11 cellular contexts compared by ENCODE assay signal in genomic region chr3:112605285-112605684, GRCh38. TPM values are rescaled to one million over a fixed set of nuclear protein-coding genes. Genes with fewer than 3 reads are reported as not detected.
A peak's percentile ranks its signal among the peaks of the same experiment; 100 is the strongest.
DNase-seq lines count a peak whose midpoint lies in the region; ATAC-seq lines count a peak whose summit lies in the region.
"Had no signal": no experiment of that assay in that cellular context is flagged by ENCODE, and none has a peak within 500 bp of the region (broad histone marks: within the 10 kb centered on the region; RNA-seq: fewer than 3 reads in every experiment).

No MANE protein-coding gene starts in this region.

- intact Hi-C loops in activated CD4-positive, alpha-beta T cell treated with anti-CD3 and anti-CD28 coated beads for 36 hours (cut with DNase I, micrococcal nuclease), result no loop called here

- POLR2A ChIA-PET in activated CD4-positive, alpha-beta T cell treated with anti-CD3 and anti-CD28 coated beads for 36 hours (lab: Charles Lee), result no interaction called here

- H3K4me3 Mint-ChIP-seq in activated CD4-positive, alpha-beta T cell treated with anti-CD3 and anti-CD28 coated beads for 36 hours, result no peak overlapping the region
- H3K4me3 Mint-ChIP-seq: activated B cell treated with CpG ODN at 0.5 μM for 24 hours; CD8-positive, alpha-beta memory T cell had no signal

- H3K4me1 Mint-ChIP-seq in activated CD4-positive, alpha-beta T cell treated with anti-CD3 and anti-CD28 coated beads for 36 hours, result peaks cover 25% of the 10 kb centered on the region

- CTCF ChIA-PET in activated CD4-positive, alpha-beta T cell treated with anti-CD3 and anti-CD28 coated beads for 36 hours (lab: Charles Lee), result interaction anchor here (1.4 to 2.8 kb wide), 2 partner anchors 11 to 23 kb away, joined by 3 to 12 read pairs; no protein-coding TSS in a partner anchor

- no peaks in the 10 kb centered on the region for H3K27me3 Mint-ChIP-seq in activated CD4-positive, alpha-beta T cell treated with anti-CD3 and anti-CD28 coated beads for 36 hours

- DNase-seq in activated CD4-positive, alpha-beta T cell treated with anti-CD3 and anti-CD28 coated beads for 36 hours, result peak; percentile 14
- no peak for DNase-seq in activated CD4-positive, alpha-beta T cell treated with anti-CD3 and anti-CD28 coated beads for 1 hour
- DNase-seq in NCI-H748 (lab: John Stamatoyannopoulos, UW; ENCODE audit: unreplicated experiment) (peak; percentile 96), fibroblast of the conjunctiva (ENCODE audit: low read depth) (peak; percentile 97), smooth muscle cell of the brain vasculature (ENCODE audit: low read depth, low spot score) (peak; percentile 94), ecto neural progenitor cell (ENCODE audit: low spot score) (no peak)
- DNase-seq: activated B cell treated with CpG ODN at 0.5 μM for 24 hours; CD8-positive, alpha-beta memory T cell; cerebellar nuclear complex had no signal

- no peaks in the 10 kb centered on the region for H3K9me3 Mint-ChIP-seq in activated CD4-positive, alpha-beta T cell treated with anti-CD3 and anti-CD28 coated beads for 36 hours (ENCODE audit: low read depth)
- H3K9me3 Mint-ChIP-seq: activated B cell treated with CpG ODN at 0.5 μM for 24 hours; CD8-positive, alpha-beta memory T cell had no signal

- H3K36me3 Mint-ChIP-seq in activated CD4-positive, alpha-beta T cell treated with anti-CD3 and anti-CD28 coated beads for 36 hours (ENCODE audit: low read depth), result no peaks in the 10 kb centered on the region
- H3K36me3 Mint-ChIP-seq: CD8-positive, alpha-beta memory T cell had no signal

- ATAC-seq in activated CD4-positive, alpha-beta T cell treated with anti-CD3 and anti-CD28 coated beads for 36 hours, result peak; percentile 75
- ATAC-seq in GM21723 (IDR thresholded peaks at IDR 0.05; ENCODE audit: unreplicated experiment), result no peak
- no peak for ATAC-seq in HG03280 (IDR thresholded peaks at IDR 0.05; ENCODE audit: unreplicated experiment)

- H3K27ac Mint-ChIP-seq in activated CD4-positive, alpha-beta T cell treated with anti-CD3 and anti-CD28 coated beads for 36 hours, result no peak overlapping the region
- H3K27ac Mint-ChIP-seq: activated B cell treated with CpG ODN at 0.5 μM for 24 hours; CD8-positive, alpha-beta memory T cell had no signal

RNA-seq across cellular contexts. Expression of gene CCDC80, which starts 35.7 kb away (rescaled TPM):
- not detected for total RNA-seq in activated CD4-positive, alpha-beta T cell treated with anti-CD3 and anti-CD28 coated beads for 36 hours
- total RNA-seq: activated B cell treated with CpG ODN at 0.5 μM for 24 hours; CD8-positive, alpha-beta memory T cell had no signal

RNA-seq across cellular contexts. Expression of gene SLC35A5, which starts 43.4 kb away (rescaled TPM):
- 10 to 100 TPM; 16.5 to 18.7 TPM for total RNA-seq in activated CD4-positive, alpha-beta T cell treated with anti-CD3 and anti-CD28 coated beads for 36 hours

RNA-seq across cellular contexts. Expression of gene ATG3, which starts 43.5 kb away (rescaled TPM):
- total RNA-seq in activated CD4-positive, alpha-beta T cell treated with anti-CD3 and anti-CD28 coated beads for 36 hours, result 10 to 100 TPM; 54.9 to 71.0 TPM

Comparison
In these comparisons a context has a peak if more than half of its experiments do, and no peak if none do; other contexts are left out.
1. DNase-seq: peak in activated CD4-positive, alpha-beta T cell treated with anti-CD3 and anti-CD28 coated beads for 36 hours (single experiment), NCI-H748 (single experiment), fibroblast of the conjunctiva (single experiment) and smooth muscle cell of the brain vasculature (single experiment); none in activated CD4-positive, alpha-beta T cell treated with anti-CD3 and anti-CD28 coated beads for 1 hour (single experiment) and ecto neural progenitor cell (single experiment).